ENCODE assay signal across 1 cellular context in the genomic region with DNA sequence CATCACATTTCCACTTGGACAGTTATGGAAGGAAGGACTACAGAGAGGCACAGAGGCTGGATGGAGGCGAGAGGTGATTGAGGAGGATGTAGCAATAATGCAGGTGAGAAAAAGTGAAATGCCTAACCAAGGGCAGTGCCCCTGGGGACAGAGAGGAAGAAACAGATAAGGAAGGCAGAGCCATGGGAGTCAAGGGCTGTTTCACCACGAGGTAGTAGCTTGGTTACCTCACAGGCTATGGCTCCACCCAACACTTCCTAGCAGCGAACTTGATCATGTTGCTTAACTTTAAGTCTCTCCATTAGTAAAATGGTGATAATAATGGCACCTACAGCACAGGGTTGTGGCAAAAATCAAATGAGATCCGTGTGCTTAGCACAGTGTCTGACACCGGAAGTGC.
TF ChIP-seq lines count a peak whose summit lies in the region.

No MANE protein-coding gene starts in this region.

TF ChIP-seq in HepG2, 621 proteins besides CTCF, POLR2A, EP300 and RAD21 (continued from another document):
- no peak for TF ChIP-seq ZNF382 (CRISPR knock-in tag; IDR thresholded peaks at IDR 0.05; ENCODE audit: borderline replicate concordance)
- no peak for TF ChIP-seq ZNF20 (CRISPR knock-in tag; IDR thresholded peaks at IDR 0.05)
